In the genomic region with DNA sequence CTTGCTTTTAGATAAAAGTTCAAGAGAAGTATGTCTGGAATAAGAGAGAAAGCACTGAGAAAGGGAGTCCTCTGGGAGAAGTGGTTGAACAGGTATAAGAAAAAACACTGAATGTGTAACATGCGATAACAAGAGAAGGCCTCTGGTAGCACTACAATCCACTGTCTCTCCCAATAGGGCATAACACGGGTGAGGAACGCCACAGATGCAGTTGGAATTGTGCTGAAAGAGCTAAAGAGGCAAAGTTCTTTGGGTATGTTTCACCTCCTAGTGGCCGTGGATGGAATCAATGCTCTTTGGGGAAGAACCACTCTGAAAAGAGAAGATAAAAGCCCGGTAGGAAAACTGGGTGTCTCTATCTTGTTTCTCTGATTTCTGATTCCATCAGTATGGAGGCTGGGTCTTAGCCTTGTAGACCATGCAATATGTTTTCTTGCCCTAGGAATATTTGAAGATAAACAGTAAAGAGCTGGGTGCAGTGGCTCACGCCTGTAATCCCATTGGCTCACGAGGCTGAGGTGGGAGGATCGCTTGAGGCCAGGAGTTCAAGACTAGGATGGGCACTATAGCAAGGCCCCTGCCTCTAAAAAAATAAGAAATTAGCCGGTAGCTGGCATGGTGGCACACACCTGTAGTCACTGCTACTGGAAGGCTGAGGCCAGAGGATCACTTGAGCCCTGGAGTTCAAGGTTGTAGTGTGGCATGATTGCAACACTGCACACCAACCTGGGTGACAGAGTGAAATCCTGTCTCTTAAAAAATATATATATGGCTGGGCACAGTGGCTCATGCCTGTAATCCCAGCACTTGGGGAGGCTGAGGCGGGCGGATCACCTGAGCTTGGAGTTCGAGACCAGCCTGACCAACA, we compare ENCODE assay signal across 8 cellular contexts. TPM values are rescaled to one million over a fixed set of nuclear protein-coding genes. Genes with fewer than 3 reads are reported as not detected.
DNase-seq lines count a peak whose midpoint lies in the region; ATAC-seq and TF ChIP-seq lines count a peak whose summit lies in the region.

No MANE protein-coding gene starts in this region.

- DNase-seq in GM19238 (ENCODE audit: insufficient read length, low spot score) (peak; percentile 13), NCI-H526 treated with DMSO at 0.1 percent for 48 hours (lab: John Stamatoyannopoulos, UW) (peak; percentile 72), glomerular endothelial cell (ENCODE audit: extremely low read depth, low read depth, low spot score) (peak; percentile 33), pons (ENCODE audit: low spot score) (peak; percentile 95)
- DNase-seq in activated T-helper 1 cell treated with anti-CD3 and anti-CD28 coated beads, Interleukin-12 subunit alpha, Interleukin-12 subunit beta, Interleukin-2, Interleukin-4 antibody, amounts not matched to agents 30 ng/mL and 10 ng/mL and 1 ng/mL, durations not matched to agents 14 hours and 24 hours and 36 hours (ENCODE audit: low spot score): peak; percentile 14

- no peaks in the 10 kb centered on the region for H3K9me3 Mint-ChIP-seq in activated T-helper 1 cell treated with anti-CD3 and anti-CD28 coated beads, Interleukin-12 subunit alpha, Interleukin-12 subunit beta, Interleukin-2, Interleukin-4 antibody, amounts not matched to agents 30 ng/mL and 10 ng/mL and 1 ng/mL, durations not matched to agents 14 hours and 24 hours and 36 hours

- intact Hi-C loops in activated T-helper 1 cell treated with anti-CD3 and anti-CD28 coated beads, Interleukin-12 subunit alpha, Interleukin-12 subunit beta, Interleukin-2, Interleukin-4 antibody, amounts not matched to agents 30 ng/mL and 10 ng/mL and 1 ng/mL, durations not matched to agents 14 hours and 24 hours and 36 hours (cut with micrococcal nuclease): no loop called here

- peaks cover 19% of the 10 kb centered on the region for H3K36me3 Mint-ChIP-seq in activated T-helper 1 cell treated with anti-CD3 and anti-CD28 coated beads, Interleukin-12 subunit alpha, Interleukin-12 subunit beta, Interleukin-2, Interleukin-4 antibody, amounts not matched to agents 30 ng/mL and 10 ng/mL and 1 ng/mL, durations not matched to agents 14 hours and 24 hours and 36 hours (ENCODE audit: low read depth)

- no peak overlapping the region for H3K27ac ChIP-seq in C4-2B

- TF ChIP-seq CTCF in C4-2B (conservative IDR thresholded peaks at IDR 0.05): peak; percentile 87

- H3K4me3 Mint-ChIP-seq in activated T-helper 1 cell treated with anti-CD3 and anti-CD28 coated beads, Interleukin-12 subunit alpha, Interleukin-12 subunit beta, Interleukin-2, Interleukin-4 antibody, amounts not matched to agents 30 ng/mL and 10 ng/mL and 1 ng/mL, durations not matched to agents 14 hours and 24 hours and 36 hours: no peak overlapping the region

- ATAC-seq in HG03097 (IDR thresholded peaks at IDR 0.05; ENCODE audit: low FRiP score, unreplicated experiment) (no peak), HG02763 (IDR thresholded peaks at IDR 0.05; ENCODE audit: unreplicated experiment) (no peak)

- H3K4me1 Mint-ChIP-seq in activated T-helper 1 cell treated with anti-CD3 and anti-CD28 coated beads, Interleukin-12 subunit alpha, Interleukin-12 subunit beta, Interleukin-2, Interleukin-4 antibody, amounts not matched to agents 30 ng/mL and 10 ng/mL and 1 ng/mL, durations not matched to agents 14 hours and 24 hours and 36 hours (ENCODE audit: low read depth): peaks cover 6% of the 10 kb centered on the region

- no peaks in the 10 kb centered on the region for H3K27me3 Mint-ChIP-seq in activated T-helper 1 cell treated with anti-CD3 and anti-CD28 coated beads, Interleukin-12 subunit alpha, Interleukin-12 subunit beta, Interleukin-2, Interleukin-4 antibody, amounts not matched to agents 30 ng/mL and 10 ng/mL and 1 ng/mL, durations not matched to agents 14 hours and 24 hours and 36 hours (ENCODE audit: insufficient read depth)

- H3K27ac Mint-ChIP-seq in activated T-helper 1 cell treated with anti-CD3 and anti-CD28 coated beads, Interleukin-12 subunit alpha, Interleukin-12 subunit beta, Interleukin-2, Interleukin-4 antibody, amounts not matched to agents 30 ng/mL and 10 ng/mL and 1 ng/mL, durations not matched to agents 14 hours and 24 hours and 36 hours: no peak overlapping the region

RNA-seq across cellular contexts. Expression of gene DAP3, which starts 40.4 kb away (rescaled TPM):
- 183 and 196 TPM in 2 replicates for total RNA-seq in activated T-helper 1 cell treated with anti-CD3 and anti-CD28 coated beads, Interleukin-12 subunit alpha, Interleukin-12 subunit beta, Interleukin-2, Interleukin-4 antibody, amounts not matched to agents 30 ng/mL and 10 ng/mL and 1 ng/mL, durations not matched to agents 14 hours and 24 hours and 36 hours
- 136 and 142 TPM in 2 replicates for total RNA-seq in glomerular endothelial cell

RNA-seq across cellular contexts. Expression of gene YY1AP1, which starts 40.7 kb away (rescaled TPM):
- 62.2 and 64.4 TPM in 2 replicates for total RNA-seq in activated T-helper 1 cell treated with anti-CD3 and anti-CD28 coated beads, Interleukin-12 subunit alpha, Interleukin-12 subunit beta, Interleukin-2, Interleukin-4 antibody, amounts not matched to agents 30 ng/mL and 10 ng/mL and 1 ng/mL, durations not matched to agents 14 hours and 24 hours and 36 hours
- total RNA-seq in glomerular endothelial cell: 19.8 and 42.1 TPM in 2 replicates

Comparison
In these comparisons a context has a peak if more than half of its experiments do, and no peak if none do; other contexts are left out.
1. DNase-seq: peak in every context shown above with its lines; median percentile 95 in pons; 72 in NCI-H526 treated with DMSO at 0.1 percent for 48 hours; 33 in glomerular endothelial cell; 14 in activated T-helper 1 cell treated with anti-CD3 and anti-CD28 coated beads, Interleukin-12 subunit alpha, Interleukin-12 subunit beta, Interleukin-2, Interleukin-4 antibody, amounts not matched to agents 30 ng/mL and 10 ng/mL and 1 ng/mL, durations not matched to agents 14 hours and 24 hours and 36 hours; 13 in GM19238.